9 cellular contexts compared by ENCODE assay signal in the genomic region with DNA sequence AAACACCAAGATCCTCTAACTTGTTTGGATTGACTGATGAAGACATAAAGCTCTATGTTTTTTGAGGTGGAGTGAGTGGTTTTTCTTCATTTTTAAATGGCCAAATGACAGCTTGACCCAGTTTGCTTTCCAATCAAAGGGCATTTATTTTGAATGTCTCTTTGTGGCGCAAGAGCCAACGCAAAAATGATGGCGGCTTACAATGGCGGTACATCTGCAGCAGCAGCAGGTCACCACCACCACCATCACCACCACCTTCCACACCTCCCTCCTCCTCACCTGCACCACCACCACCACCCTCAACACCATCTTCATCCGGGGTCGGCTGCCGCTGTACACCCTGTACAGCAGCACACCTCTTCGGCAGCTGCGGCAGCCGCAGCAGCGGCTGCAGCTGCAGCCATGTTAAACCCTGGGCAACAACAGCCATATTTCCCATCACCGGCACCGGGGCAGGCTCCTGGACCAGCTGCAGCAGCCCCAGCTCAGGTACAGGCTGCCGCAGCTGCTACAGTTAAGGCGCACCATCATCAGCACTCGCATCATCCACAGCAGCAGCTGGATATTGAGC. TPM values are rescaled to one million over a fixed set of nuclear protein-coding genes. Genes with fewer than 3 reads are reported as not detected.
DNase-seq lines count a peak whose midpoint lies in the region; ATAC-seq and TF ChIP-seq lines count a peak whose summit lies in the region.
"Had no signal": no experiment of that assay in that cellular context is flagged by ENCODE, and none has a peak within 500 bp of the region (broad histone marks: within the 10 kb centered on the region; RNA-seq: fewer than 3 reads in every experiment).

No MANE protein-coding gene starts in this region.

- H3K27ac Mint-ChIP-seq in IgD-negative memory B cell = peak overlapping the region; percentile 33 to 86 (median 47)
- H3K27ac Mint-ChIP-seq in MCF 10A (ENCODE audit: low read depth, unreplicated experiment) = peak overlapping the region; percentile 81
- peak overlapping the region in 5 of 6 donors; percentile 24 to 89 (median 73) for H3K27ac Mint-ChIP-seq in naive B cell

- H3K4me1 Mint-ChIP-seq in IgD-negative memory B cell (peaks cover 40 to 54% (median 47%) of the 10 kb centered on the region in 3 donors), MCF 10A (ENCODE audit: insufficient read depth, unreplicated experiment) (peaks cover 52% of the 10 kb centered on the region), naive B cell (peaks cover 46 to 78% (median 63%) of the 10 kb centered on the region in 3 donors)

- no peaks in the 10 kb centered on the region for H3K36me3 ChIP-seq in BE2C

- no peaks in the 10 kb centered on the region for H3K9me3 ChIP-seq in BE2C

- POLR2A ChIA-PET in MCF 10A (lab: Yijun Ruan, JAX) = interaction anchor here (0.8 to 1.0 kb wide), 4 partner anchors 13 to 661 kb away, joined by 3 to 4 read pairs (median 3); no protein-coding TSS in a partner anchor

- CTCF ChIA-PET in MCF 10A (lab: Yijun Ruan, JAX) = interaction anchor here (0.6 to 0.7 kb wide), 2 partner anchors 282 to 835 kb away, joined by 3 to 4 read pairs; no protein-coding TSS in a partner anchor

- no peaks in the 10 kb centered on the region for H3K27me3 ChIP-seq in BE2C

- TF ChIP-seq CTCF in BE2C (IDR thresholded peaks at IDR 0.05; ENCODE audit: low read depth, low read length) = no peak
- no peak for TF ChIP-seq CTCF in MCF 10A (IDR thresholded peaks at IDR 0.05; ENCODE audit: unreplicated experiment)

- peaks cover 5% of the 10 kb centered on the region for H3K36me3 Mint-ChIP-seq in IgD-negative memory B cell
- peaks cover 7% of the 10 kb centered on the region for H3K36me3 Mint-ChIP-seq in MCF 10A (ENCODE audit: insufficient read depth, unreplicated experiment)
- no peaks in the 10 kb centered on the region for H3K36me3 Mint-ChIP-seq in naive B cell

- ATAC-seq in naive B cell (ENCODE audit: low read depth in 2 of 2) = no peak
- ATAC-seq in HG02981 (IDR thresholded peaks at IDR 0.05; ENCODE audit: unreplicated experiment) = no peak
- no peak for ATAC-seq in GM21786 (IDR thresholded peaks at IDR 0.05; ENCODE audit: unreplicated experiment)

- no peaks in the 10 kb centered on the region for H3K27me3 Mint-ChIP-seq in IgD-negative memory B cell
- H3K27me3 Mint-ChIP-seq in MCF 10A (ENCODE audit: insufficient read depth, unreplicated experiment) = no peaks in the 10 kb centered on the region
- H3K27me3 Mint-ChIP-seq in naive B cell = peaks cover 0 to 15% (median 0%) of the 10 kb centered on the region in 3 donors

- DNase-seq in BE2C (no peak), MCF 10A (ENCODE audit: unreplicated experiment) (no peak), naive B cell (no peak), NCI-H1417 treated with DMSO at 0.1 percent for 48 hours (lab: John Stamatoyannopoulos, UW) (no peak)
- DNase-seq in stimulated activated CD4-positive, alpha-beta T cell treated with anti-CD3 and anti-CD28 coated beads, Interleukin-4, amount 100 ng/mL, for 1 hour = no peak
- DNase-seq: effector memory CD4-positive, alpha-beta T cell had no signal

- intact Hi-C loops in MCF 10A (cut with micrococcal nuclease) = no loop called here

- TSS peak; percentile 33 for BruUV-seq in MCF 10A (replicated peaks; lab: Mats Ljungman, UMichigan)

- peak overlapping the region; percentile 68; the same call in 1 of the 2 replicates for H3K4me3 ChIP-seq in BE2C (ENCODE audit: low read depth, low read length)

- H3K4me1 ChIP-seq in BE2C = no peaks in the 10 kb centered on the region

- H3K4me3 Mint-ChIP-seq in IgD-negative memory B cell (peak overlapping the region; percentile 80 to 95 (median 90)), MCF 10A (ENCODE audit: unreplicated experiment) (peak overlapping the region; percentile 91), naive B cell (peak overlapping the region; percentile 78 to 94 (median 88))

- H3K9me3 Mint-ChIP-seq in IgD-negative memory B cell (no peaks in the 10 kb centered on the region), MCF 10A (ENCODE audit: unreplicated experiment) (peaks cover 6% of the 10 kb centered on the region), naive B cell (peaks cover 0 to 4% (median 0%) of the 10 kb centered on the region in 7 donors)

RNA-seq across cellular contexts. Expression of a gene that starts 0.3 kb away (rescaled TPM):
- 12.0 TPM for polyA plus RNA-seq in BE2C (2012; ENCODE audit: insufficient read depth, insufficient read length, low read depth)
- 3.4 TPM for polyA plus RNA-seq in IgD-negative memory B cell
- total RNA-seq in MCF 10A (2022) = 14.6 and 15.0 TPM in 2 replicates
- polyA plus RNA-seq in naive B cell (ENCODE audit: low read depth in 6 of 6) = 1 to 10 TPM; 1.3 to 6.9 (median 2.0) TPM
